29 cellular contexts compared by ENCODE assay signal in genomic region chr17:78232774-78233173, GRCh38. TPM values are rescaled to one million over a fixed set of nuclear protein-coding genes. Genes with fewer than 3 reads are reported as not detected.
A peak's percentile ranks its signal among the peaks of the same experiment; 100 is the strongest.
DNase-seq lines count a peak whose midpoint lies in the region; ATAC-seq and TF ChIP-seq lines count a peak whose summit lies in the region.
"Had no signal": no experiment of that assay in that cellular context is flagged by ENCODE, and none has a peak within 500 bp of the region (broad histone marks: within the 10 kb centered on the region; RNA-seq: fewer than 3 reads in every experiment).

No MANE protein-coding gene starts in this region.

- H4K91ac ChIP-seq in neuronal stem cell (ENCODE audit: low read depth, low read length, poor library complexity), result no peak overlapping the region

- peak; percentile 51 for DNase-seq in CD1c-positive myeloid dendritic cell (ENCODE audit: extremely low spot score)
- DNase-seq in caudate nucleus (lab: John Stamatoyannopoulos, UW), result peak in 11 of 61 donors; percentile 21 to 63 (median 39)
- DNase-seq in neuronal stem cell (ENCODE audit: low spot score), result no peak
- no peak for DNase-seq in activated naive CD4-positive, alpha-beta T cell (lab: John Stamatoyannopoulos, UW)
- DNase-seq in HFFc6, result no peak
- DNase-seq in foreskin fibroblast, result no peak
- DNase-seq: activated CD4-positive, alpha-beta memory T cell treated with anti-CD3 and anti-CD28 coated beads for 36 hours; activated gamma-delta T cell treated with Interleukin-2 at 50 U/mL for 16 hours; CD8-positive, alpha-beta memory T cell; erythroblast; naive thymus-derived CD8-positive, alpha-beta T cell; NCI-H187; NCI-H524 treated with DMSO at 0.1 percent for 48 hours; NK-92 treated with Interleukin-12 subunit alpha and Interleukin-12 subunit beta, amount 100 ng/mL, for 24 hours; PC-9; Right ventricle myocardium superior; spleen; stimulated activated CD4-positive, alpha-beta T cell treated with anti-CD3 and anti-CD28 coated beads, Interleukin-4, amount 100 ng/mL, for 1 hour; stimulated activated naive CD4-positive, alpha-beta T cell; T1000; transverse colon had no signal

- no peaks in the 10 kb centered on the region for H3K4me1 Mint-ChIP-seq in HFFc6 (ENCODE audit: low read depth)
- H3K4me1 Mint-ChIP-seq: central memory CD8-positive, alpha-beta T cell had no signal

- TF ChIP-seq CTCF in HEK293 (tag by site-specific recombination; IDR thresholded peaks at IDR 0.05) (no peak), HFFc6 (IDR thresholded peaks at IDR 0.05) (no peak), foreskin fibroblast (IDR thresholded peaks at IDR 0.05; ENCODE audit: low read depth, low read length) (no peak)

- H3K14ac ChIP-seq in neuronal stem cell (ENCODE audit: low read length), result no peak overlapping the region

- no peaks in the 10 kb centered on the region for H3K36me3 Mint-ChIP-seq in HFFc6 (ENCODE audit: low read depth)
- H3K36me3 Mint-ChIP-seq: activated CD4-positive, alpha-beta memory T cell treated with anti-CD3 and anti-CD28 coated beads for 36 hours; CD8-positive, alpha-beta memory T cell; naive thymus-derived CD8-positive, alpha-beta T cell had no signal

- H2AK5ac ChIP-seq in neuronal stem cell (ENCODE audit: low read depth, low read length), result peak overlapping the region; percentile 21

- H2BK5ac ChIP-seq in neuronal stem cell (ENCODE audit: low read length), result no peak overlapping the region

- H2BK12ac ChIP-seq in neuronal stem cell (ENCODE audit: low read length), result no peak overlapping the region

- H3K4me2 ChIP-seq in neuronal stem cell (ENCODE audit: insufficient read depth, low read length, poor library complexity, severe bottlenecking), result no peak overlapping the region
- H3K4me2 ChIP-seq: PC-9 had no signal

- no peak overlapping the region for H3K4me3 Mint-ChIP-seq in HFFc6
- H3K4me3 Mint-ChIP-seq: activated CD4-positive, alpha-beta memory T cell treated with anti-CD3 and anti-CD28 coated beads for 36 hours; central memory CD8-positive, alpha-beta T cell had no signal

- H2AFZ ChIP-seq in neuronal stem cell (ENCODE audit: low read length), result no peak overlapping the region
- H2AFZ ChIP-seq: PC-9 had no signal

- no peak overlapping the region for H3K9ac ChIP-seq in neuronal stem cell (ENCODE audit: low read depth, low read length, poor library complexity)

- H3K4ac ChIP-seq in neuronal stem cell (ENCODE audit: low read length), result no peak overlapping the region

- H3K27ac Mint-ChIP-seq in HFFc6, result no peak overlapping the region
- H3K27ac Mint-ChIP-seq: activated CD4-positive, alpha-beta memory T cell treated with anti-CD3 and anti-CD28 coated beads for 36 hours; CD8-positive, alpha-beta memory T cell had no signal

- POLR2A ChIA-PET in HEK293 (lab: Yijun Ruan, JAX), result no interaction called here

- H3K18ac ChIP-seq in neuronal stem cell (ENCODE audit: low read length), result no peak overlapping the region

- peak overlapping the region; percentile 23 for H2BK15ac ChIP-seq in neuronal stem cell (ENCODE audit: low read length)

- H3K27me3 ChIP-seq in neuronal stem cell (ENCODE audit: control insufficient read depth in 3 of 3, insufficient read depth in 3 of 3, low read depth in 1 of 3, low read length in 3 of 3), result peaks cover 6 to 41% (median 29%) of the 10 kb centered on the region in 3 experiments

- no peak overlapping the region for H3K4me3 ChIP-seq in HEK293 (ENCODE audit: low read depth, low read length)
- H3K4me3 ChIP-seq in neuronal stem cell (ENCODE audit: low read length in 2 of 2), result peak overlapping the region in 1 of 2 donors; percentile 37
- H3K4me3 ChIP-seq in foreskin fibroblast (ENCODE audit: low read depth in 1 of 2, low read length in 2 of 2), result no peak overlapping the region
- H3K4me3 ChIP-seq: left lung, PC-9, right atrium auricular region, transverse colon had no signal

- H3K27me3 Mint-ChIP-seq in HFFc6 (ENCODE audit: insufficient read depth), result peaks cover 35% of the 10 kb centered on the region

- CTCF ChIA-PET in HEK293 (lab: Yijun Ruan, JAX), result interaction anchor here (1.1 kb wide), 1 partner anchor 18 kb away, joined by 4 read pairs; no protein-coding TSS in a partner anchor

- H3K9me3 Mint-ChIP-seq in HFFc6, result no peaks in the 10 kb centered on the region
- H3K9me3 Mint-ChIP-seq: activated CD4-positive, alpha-beta memory T cell treated with anti-CD3 and anti-CD28 coated beads for 36 hours; CD8-positive, alpha-beta memory T cell; central memory CD8-positive, alpha-beta T cell; naive thymus-derived CD8-positive, alpha-beta T cell had no signal

- H3K4me1 ChIP-seq in HEK293 (ENCODE audit: control insufficient read depth, insufficient read depth, low read length) (no peaks in the 10 kb centered on the region), neuronal stem cell (ENCODE audit: control insufficient read depth in 2 of 2, insufficient read depth in 1 of 2, low read depth in 1 of 2, low read length in 2 of 2) (peaks cover 0 to 7% of the 10 kb centered on the region in 2 donors)
- H3K4me1 ChIP-seq: transverse colon had no signal

- H3K23ac ChIP-seq in neuronal stem cell (ENCODE audit: low read depth, low read length, poor library complexity), result no peak overlapping the region

- H3K27ac ChIP-seq in HEK293 (ENCODE audit: extremely low read depth, low read depth, low read length), result no peak overlapping the region
- peak overlapping the region; percentile 99 for H3K27ac ChIP-seq in caudate nucleus (ENCODE audit: low read depth, low read length)
- no peak overlapping the region for H3K27ac ChIP-seq in neuronal stem cell (replicated peaks; ENCODE audit: low read length)
- H3K27ac ChIP-seq: left lung, PC-9, right atrium auricular region, spleen, transverse colon had no signal

- WGBS in neuronal stem cell (ENCODE audit: extremely low coverage in 2 of 2, insufficient read length in 2 of 2, insufficient replicate concordance in 1 of 2), 2 donors, result no CpG with 5 or more reads among the region's 4 CpGs

- no peak for ATAC-seq in HG03442 (IDR thresholded peaks at IDR 0.05; ENCODE audit: unreplicated experiment)

- no peaks in the 10 kb centered on the region for H3K36me3 ChIP-seq in HEK293 (ENCODE audit: control insufficient read depth in 2 of 2, insufficient read depth in 1 of 2, low read length in 2 of 2)
- H3K36me3 ChIP-seq in neuronal stem cell (replicated peaks in 1 of 2; ENCODE audit: control insufficient read depth in 2 of 2, insufficient read depth in 2 of 2, low read length in 2 of 2), result no peaks in the 10 kb centered on the region
- H3K36me3 ChIP-seq: left lung, right atrium auricular region, spleen, transverse colon had no signal

- H3K9me3 ChIP-seq in HEK293 (ENCODE audit: control insufficient read depth, insufficient read depth, low read depth, low read length) (no peaks in the 10 kb centered on the region), neuronal stem cell (replicated peaks in 1 of 2; ENCODE audit: control insufficient read depth in 2 of 2, insufficient read depth in 1 of 2, low read depth in 1 of 2, low read length in 2 of 2) (peaks cover 0 to 3% of the 10 kb centered on the region in 2 donors)
- H3K9me3 ChIP-seq: left lung, right atrium auricular region, spleen, transverse colon had no signal

- no peak overlapping the region for H4K8ac ChIP-seq in neuronal stem cell (ENCODE audit: low read depth, low read length)

- H3K79me1 ChIP-seq in neuronal stem cell (ENCODE audit: low read depth, low read length), result peaks cover 1% of the 10 kb centered on the region

- no peak overlapping the region for H2BK120ac ChIP-seq in neuronal stem cell (ENCODE audit: low read depth, low read length)

TF ChIP-seq in HEK293, 187 proteins besides CTCF, POLR2A, EP300 and RAD21 (continues in another document):
- TF ChIP-seq ZNF16 (tag by site-specific recombination; IDR thresholded peaks at IDR 0.05; ENCODE audit: low read depth) (no peak), ZNF169 (tag by site-specific recombination; IDR thresholded peaks at IDR 0.05) (no peak), ZFP69B (tag by site-specific recombination; IDR thresholded peaks at IDR 0.05) (no peak), ZIC2 (tag by site-specific recombination; IDR thresholded peaks at IDR 0.05) (no peak), ZFHX2 (tag by site-specific recombination; conservative IDR thresholded peaks at IDR 0.05) (peak; percentile 94), EGR2 (tag by site-specific recombination; IDR thresholded peaks at IDR 0.05; ENCODE audit: low read depth) (peak; percentile 91), IKZF3 (tag by site-specific recombination; IDR thresholded peaks at IDR 0.05) (no peak), ZNF645 (tag by site-specific recombination; IDR thresholded peaks at IDR 0.05) (no peak)

RNA-seq across cellular contexts. Expression of gene TMEM235, which starts 1.3 kb away (rescaled TPM):
- polyA plus RNA-seq in neuronal stem cell (2013, experiment 1 of 2), result not detected
- polyA plus RNA-seq in neuronal stem cell (2013, experiment 2 of 2), result not detected
- not detected for total RNA-seq in HFFc6 (2021; fragmentation: NEBNext Ultra II Directional; extraction: Animal tissue kit (Norgen Biotek cat#: 25700))
- total RNA-seq: activated CD4-positive, alpha-beta memory T cell treated with anti-CD3 and anti-CD28 coated beads for 36 hours; CD8-positive, alpha-beta memory T cell; fibroblast of villous mesenchyme; left lung; mesenteric fat pad; naive thymus-derived CD8-positive, alpha-beta T cell; osteocyte; PC-9; right atrium auricular region; Right ventricle myocardium superior; spleen; transverse colon had no signal
- polyA plus RNA-seq: CD8-positive, alpha-beta memory T cell; naive thymus-derived CD8-positive, alpha-beta T cell; spleen had no signal

RNA-seq across cellular contexts. Expression of gene BIRC5, which starts 18.7 kb away (rescaled TPM):
- polyA plus RNA-seq in neuronal stem cell (2013, experiment 1 of 2), result 118 TPM
- 125 TPM for polyA plus RNA-seq in neuronal stem cell (2013, experiment 2 of 2)
- total RNA-seq in HFFc6 (2021; fragmentation: NEBNext Ultra II Directional; extraction: Animal tissue kit (Norgen Biotek cat#: 25700)), result 10 to 100 TPM; 41.8 to 89.7 (median 83.3) TPM
- total RNA-seq: mesenteric fat pad had no signal
- polyA plus RNA-seq: naive thymus-derived CD8-positive, alpha-beta T cell had no signal

RNA-seq across cellular contexts. Expression of gene AFMID, which starts 45.6 kb away (rescaled TPM):
- polyA plus RNA-seq in neuronal stem cell (2013, experiment 1 of 2), result 50.8 TPM
- 52.7 TPM for polyA plus RNA-seq in neuronal stem cell (2013, experiment 2 of 2)
- 10 to 100 TPM; 23.0 to 32.9 (median 26.2) TPM for total RNA-seq in HFFc6 (2021; fragmentation: NEBNext Ultra II Directional; extraction: Animal tissue kit (Norgen Biotek cat#: 25700))

RNA-seq across cellular contexts. Expression of gene TK1, which starts 45.9 kb away (rescaled TPM):
- polyA plus RNA-seq in neuronal stem cell (2013, experiment 1 of 2), result 38.3 TPM
- polyA plus RNA-seq in neuronal stem cell (2013, experiment 2 of 2), result 37.7 TPM
- total RNA-seq in HFFc6 (2021; fragmentation: NEBNext Ultra II Directional; extraction: Animal tissue kit (Norgen Biotek cat#: 25700)), result 100 to 1,000 TPM in 4 of 6 experiments, 10 to 100 TPM in 2; 75.8 to 145 (median 136) TPM
- total RNA-seq: naive thymus-derived CD8-positive, alpha-beta T cell had no signal
